In the genomic region with DNA sequence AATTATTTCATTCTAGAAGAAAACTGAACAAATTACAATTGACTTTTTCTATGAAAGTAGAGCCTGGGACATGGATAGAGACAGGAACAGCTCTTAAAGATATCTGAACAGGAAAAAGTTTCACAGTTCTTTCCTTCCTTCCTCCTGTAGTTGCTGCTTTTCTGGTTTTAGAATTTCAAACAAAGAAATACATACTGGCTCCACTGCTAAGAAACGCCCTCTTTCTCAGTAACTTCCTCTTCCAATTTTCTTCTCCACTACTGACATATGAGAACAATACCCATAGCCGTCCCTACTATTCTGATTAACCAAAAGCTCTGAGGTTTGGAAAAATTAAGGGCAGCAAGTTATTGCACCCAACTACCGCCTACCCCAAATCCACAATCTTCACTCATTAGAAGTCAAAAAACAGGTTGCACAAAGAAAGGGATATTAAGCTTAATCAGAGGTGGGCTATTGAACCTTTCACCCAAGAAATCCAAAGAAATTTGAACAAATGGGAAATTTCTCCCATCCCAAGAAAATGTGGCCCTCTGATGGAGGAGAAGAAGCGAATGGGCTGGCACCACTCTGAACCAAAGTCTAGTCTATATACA, we compare ENCODE assay signal across 8 cellular contexts. TPM values are rescaled to one million over a fixed set of nuclear protein-coding genes. Genes with fewer than 3 reads are reported as not detected.
DNase-seq lines count a peak whose midpoint lies in the region; ATAC-seq and TF ChIP-seq lines count a peak whose summit lies in the region.

No MANE protein-coding gene starts in this region.

- H3K9me3 ChIP-seq in OCI-LY7 (ENCODE audit: low read length) (no peaks in the 10 kb centered on the region), ectodermal cell (ENCODE audit: control insufficient read depth, low read length) (no peaks in the 10 kb centered on the region), neuron (ENCODE audit: low read length) (no peaks in the 10 kb centered on the region)

- H3K4me2 ChIP-seq in OCI-LY7 (ENCODE audit: low read length): peak overlapping the region; percentile 87

- TF ChIP-seq CTCF in GM06990 (IDR thresholded peaks at IDR 0.05; ENCODE audit: insufficient read depth, low read length, poor library complexity, severe bottlenecking) (no peak), OCI-LY7 (conservative IDR thresholded peaks at IDR 0.05; ENCODE audit: low read length) (no peak)

- H3K27me3 ChIP-seq in GM06990 (replicated peaks; ENCODE audit: control insufficient read depth, insufficient read depth, low read length) (no peaks in the 10 kb centered on the region), ectodermal cell (ENCODE audit: control insufficient read depth, insufficient read depth, low read length, poor library complexity, severe bottlenecking) (no peaks in the 10 kb centered on the region), neuron (ENCODE audit: insufficient read depth, low read length) (no peaks in the 10 kb centered on the region)

- peak overlapping the region; percentile 76 for H3K27ac ChIP-seq in OCI-LY7 (ENCODE audit: low read depth, low read length, poor library complexity, severe bottlenecking)
- no peak overlapping the region for H3K27ac ChIP-seq in ectodermal cell (ENCODE audit: insufficient read depth, low read depth, low read length, poor library complexity, severe bottlenecking)

- H4K20me1 ChIP-seq in OCI-LY7 (ENCODE audit: insufficient read depth, low read length): no peaks in the 10 kb centered on the region; the same call in 1 of the 2 replicates

- BruUV-seq in OCI-LY7 (replicated peaks; lab: Mats Ljungman, UMichigan): TSS peak; percentile 65

- 65 to 71% methylated on average over 4 of the region's 4 CpGs for WGBS in ectodermal cell, 2 experiments

- POLR2A ChIA-PET in OCI-LY7 (lab: Charles Lee): interaction anchor here (0.5 to 1.0 kb wide), 5 partner anchors 12 to 78 kb away, joined by 3 to 5 read pairs (median 4); no protein-coding TSS in a partner anchor

- H2AFZ ChIP-seq in OCI-LY7 (ENCODE audit: low read length) (no peak overlapping the region), neuron (ENCODE audit: low read depth, low read length) (no peak overlapping the region)

- no peaks in the 10 kb centered on the region for H3K36me3 ChIP-seq in GM06990 (ENCODE audit: control insufficient read depth, insufficient read depth, low read length)
- peaks cover 24% of the 10 kb centered on the region for H3K36me3 ChIP-seq in OCI-LY7 (ENCODE audit: insufficient read depth, low read length)
- no peaks in the 10 kb centered on the region for H3K36me3 ChIP-seq in ectodermal cell (ENCODE audit: control insufficient read depth, insufficient read depth, low read length)
- H3K36me3 ChIP-seq in neuron (ENCODE audit: insufficient read depth, low read length): peaks cover 2% of the 10 kb centered on the region

- H3K79me2 ChIP-seq in OCI-LY7 (ENCODE audit: insufficient read depth, low read depth, low read length): peaks cover 66% of the 10 kb centered on the region

- DNase-seq in GM06990 (ENCODE audit: extremely low read depth, insufficient read length) (no peak), OCI-LY7 (ENCODE audit: low spot score) (peak; percentile 62), NCI-H446 treated with DMSO at 0.1 percent for 48 hours (lab: John Stamatoyannopoulos, UW) (no peak)

- H3K4me1 ChIP-seq in OCI-LY7 (ENCODE audit: insufficient read depth, low read length, poor library complexity, severe bottlenecking) (peaks cover 67% of the 10 kb centered on the region), ectodermal cell (ENCODE audit: control insufficient read depth, insufficient read depth, low read length) (peaks cover 13% of the 10 kb centered on the region), neuron (ENCODE audit: insufficient read depth, low read length) (peaks cover 21% of the 10 kb centered on the region)

- intact Hi-C loops in OCI-LY7 (cut with micrococcal nuclease; ENCODE audit: unreplicated experiment): loop anchor here (1.0 to 2.0 kb wide), 2 partner anchors 71 to 85 kb away; no protein-coding TSS in a partner anchor

- peak overlapping the region; percentile 83 for H3K4me3 ChIP-seq in GM06990 (replicated peaks; ENCODE audit: low read depth, low read length)
- H3K4me3 ChIP-seq in OCI-LY7 (ENCODE audit: low read depth, low read length, poor library complexity, severe bottlenecking): peak overlapping the region; percentile 95
- peak overlapping the region; percentile 89 for H3K4me3 ChIP-seq in ectodermal cell (ENCODE audit: insufficient read depth, low read depth, low read length)
- H3K4me3 ChIP-seq in neuron (ENCODE audit: low read length): peak overlapping the region; percentile 88

- no peaks in the 10 kb centered on the region for H3K9me2 ChIP-seq in OCI-LY7 (ENCODE audit: insufficient read depth, low read length)

- CTCF ChIA-PET in OCI-LY7 (lab: Charles Lee; ENCODE audit: unreplicated experiment): no interaction called here

- ATAC-seq in GM21515 (IDR thresholded peaks at IDR 0.05; ENCODE audit: unreplicated experiment): no peak
- ATAC-seq in HG02884 (IDR thresholded peaks at IDR 0.05; ENCODE audit: unreplicated experiment): no peak
- no peak for ATAC-seq in HG03097 (IDR thresholded peaks at IDR 0.05; ENCODE audit: low FRiP score, unreplicated experiment)

RNA-seq across cellular contexts. Expression of a gene that starts 1.9 kb away (rescaled TPM):
- 25.1 and 26.9 TPM in 2 replicates for total RNA-seq in OCI-LY7 (2014; rRNA removed; shearing (Covaris generic))
- 106 and 110 TPM in 2 replicates for total RNA-seq in OCI-LY7 (2022)
- 73.2 TPM for polyA plus RNA-seq in ectodermal cell (2013, experiment 1 of 4)
- 80.6 TPM for polyA plus RNA-seq in ectodermal cell (2013, experiment 2 of 4)
- polyA plus RNA-seq in ectodermal cell (2013, experiment 3 of 4): 57.9 TPM
- 63.2 TPM for polyA plus RNA-seq in ectodermal cell (2013, experiment 4 of 4)
